23 cellular contexts compared by ENCODE assay signal in genomic region chr3:66539466-66539989, GRCh38.
"Had no signal": no experiment of that assay in that cellular context is flagged by ENCODE, and none has a peak within 500 bp of the region (broad histone marks: within the 10 kb centered on the region; RNA-seq: fewer than 3 reads in every experiment).

No MANE protein-coding gene starts in this region.

- H3K27ac ChIP-seq: esophagus muscularis mucosa, foreskin keratinocyte, gastroesophageal sphincter, heart left ventricle, lower lobe of right lung, prostate gland, right atrium auricular region, sigmoid colon, stomach, thyroid gland, vagina had no signal

- H3K9ac ChIP-seq: neural progenitor cell had no signal

- H3K27me3 ChIP-seq: esophagus muscularis mucosa, foreskin keratinocyte, gastroesophageal sphincter, heart left ventricle, neural progenitor cell, right atrium auricular region, sigmoid colon, stomach, thyroid gland, vagina had no signal

- H3K4me1 ChIP-seq: esophagus muscularis mucosa, foreskin keratinocyte, heart left ventricle, lower lobe of right lung, prostate gland, right atrium auricular region, sigmoid colon, stomach, thyroid gland, vagina had no signal

- H3K4me3 ChIP-seq: esophagus muscularis mucosa, gastroesophageal sphincter, heart left ventricle, lower lobe of right lung, neural progenitor cell, prostate gland, right atrium auricular region, sigmoid colon, stomach, thyroid gland, vagina had no signal

- H3K36me3 ChIP-seq: esophagus muscularis mucosa, gastroesophageal sphincter, heart left ventricle, lower lobe of right lung, neural progenitor cell, prostate gland, right atrium auricular region, sigmoid colon, stomach, thyroid gland, vagina had no signal

- H3K4me2 ChIP-seq: neural progenitor cell had no signal

- DNase-seq: cortex of kidney; effector memory CD8-positive, alpha-beta T cell; foreskin keratinocyte; heart left ventricle; hippocampal formation; kidney glomerular epithelial cell; left colon; left ventricle myocardium superior; lower lobe of right lung; natural killer cell; nucleus accumbens; sigmoid colon; stimulated activated CD4-positive, alpha-beta T cell treated with anti-CD3 and anti-CD28 coated beads, Interleukin-4, amount 100 ng/mL, for 24 hours; stimulated activated naive CD4-positive, alpha-beta T cell treated with Interleukin-2 at 50 U/mL for 16 hours; stomach; thyroid gland; trophoblast cell had no signal

- H3K9me3 ChIP-seq: esophagus muscularis mucosa, gastroesophageal sphincter, lower lobe of right lung, prostate gland, right atrium auricular region, sigmoid colon, stomach, thyroid gland, vagina had no signal
